ENCODE assay signal across 13 cellular contexts in genomic region chr16:22360963-22361659, GRCh38. TPM values are rescaled to one million over a fixed set of nuclear protein-coding genes. Genes with fewer than 3 reads are reported as not detected.
DNase-seq lines count a peak whose midpoint lies in the region; ATAC-seq and TF ChIP-seq lines count a peak whose summit lies in the region.
"Had no signal": no experiment of that assay in that cellular context is flagged by ENCODE, and none has a peak within 500 bp of the region (broad histone marks: within the 10 kb centered on the region; RNA-seq: fewer than 3 reads in every experiment).

No MANE protein-coding gene starts in this region.

- no peaks in the 10 kb centered on the region for H3K27me3 Mint-ChIP-seq in T-helper 1 cell treated with Interleukin-12 subunit alpha and Interleukin-12 subunit beta and Interleukin-4 antibody, amounts not matched to agents 30 μg/mL and 1 μg/mL, for 36 hours (ENCODE audit: low read depth)
- H3K27me3 Mint-ChIP-seq in naive thymus-derived CD8-positive, alpha-beta T cell: no peaks in the 10 kb centered on the region
- no peaks in the 10 kb centered on the region for H3K27me3 Mint-ChIP-seq in osteocyte (ENCODE audit: unreplicated experiment)
- H3K27me3 Mint-ChIP-seq: brain had no signal

- peaks cover 53% of the 10 kb centered on the region for H3K36me3 Mint-ChIP-seq in T-helper 1 cell treated with Interleukin-12 subunit alpha and Interleukin-12 subunit beta and Interleukin-4 antibody, amounts not matched to agents 30 μg/mL and 1 μg/mL, for 36 hours (ENCODE audit: low read depth)
- H3K36me3 Mint-ChIP-seq in activated naive CD4-positive, alpha-beta T cell treated with anti-CD3 and anti-CD28 coated beads, Interleukin-2, amount 50 U/mL, for 72 hours: peaks cover 0 to 57% of the 10 kb centered on the region in 2 donors
- H3K36me3 Mint-ChIP-seq in naive thymus-derived CD8-positive, alpha-beta T cell: peaks cover 0 to 54% (median 18%) of the 10 kb centered on the region in 3 donors
- H3K36me3 Mint-ChIP-seq in osteocyte (ENCODE audit: unreplicated experiment): peaks cover 29% of the 10 kb centered on the region

- peaks cover 6% of the 10 kb centered on the region for H3K4me1 ChIP-seq in HEK293 (ENCODE audit: control insufficient read depth, insufficient read depth, low read length)

- no peak for DNase-seq in T-helper 1 cell
- DNase-seq in activated naive CD4-positive, alpha-beta T cell treated with anti-CD3 and anti-CD28 coated beads, Interleukin-2, amount 50 U/mL, for 72 hours (ENCODE audit: low spot score in 2 of 2): no peak
- no peak for DNase-seq in naive thymus-derived CD8-positive, alpha-beta T cell
- no peak for DNase-seq in NCI-H1436 treated with DMSO at 0.1 percent for 48 hours (lab: John Stamatoyannopoulos, UW)
- DNase-seq in osteocyte (ENCODE audit: extremely low spot score, unreplicated experiment): no peak
- DNase-seq: COR-L47, H7, stomach had no signal

- POLR2A ChIA-PET in HEK293 (lab: Yijun Ruan, JAX): interaction anchor here (0.7 kb wide), 1 partner anchor 14 kb away, joined by 3 read pairs; no protein-coding TSS in a partner anchor
- POLR2A ChIA-PET in naive thymus-derived CD8-positive, alpha-beta T cell (lab: Charles Lee): interaction anchor here (0.9 to 14.4 kb wide), 2 partner anchors 14 to 15 kb away, joined by 4 to 193 read pairs; partner anchors contain the start of gene CDR2

- peak in 1 of 2 donors; percentile 48 for ATAC-seq in activated naive CD4-positive, alpha-beta T cell treated with anti-CD3 and anti-CD28 coated beads, Interleukin-2, amount 50 U/mL, for 72 hours
- ATAC-seq in naive thymus-derived CD8-positive, alpha-beta T cell: no peak
- ATAC-seq in HG02588 (IDR thresholded peaks at IDR 0.05; ENCODE audit: unreplicated experiment): no peak

- H3K4me3 ChIP-seq in HEK293 (ENCODE audit: low read depth, low read length): no peak overlapping the region
- H3K4me3 ChIP-seq: lung, stomach had no signal

- peak overlapping the region; percentile 75 for H3K27ac Mint-ChIP-seq in T-helper 1 cell treated with Interleukin-12 subunit alpha and Interleukin-12 subunit beta and Interleukin-4 antibody, amounts not matched to agents 30 μg/mL and 1 μg/mL, for 36 hours
- H3K27ac Mint-ChIP-seq in activated naive CD4-positive, alpha-beta T cell treated with anti-CD3 and anti-CD28 coated beads, Interleukin-2, amount 50 U/mL, for 72 hours: peak overlapping the region; percentile 27 to 65
- peak overlapping the region; percentile 65 to 88 (median 81) for H3K27ac Mint-ChIP-seq in naive thymus-derived CD8-positive, alpha-beta T cell
- H3K27ac Mint-ChIP-seq in osteocyte (ENCODE audit: unreplicated experiment): no peak overlapping the region

- no peak overlapping the region for H3K4me3 Mint-ChIP-seq in T-helper 1 cell treated with Interleukin-12 subunit alpha and Interleukin-12 subunit beta and Interleukin-4 antibody, amounts not matched to agents 30 μg/mL and 1 μg/mL, for 36 hours
- peak overlapping the region in 4 of 10 donors; percentile 2 to 30 (median 25) for H3K4me3 Mint-ChIP-seq in naive thymus-derived CD8-positive, alpha-beta T cell
- H3K4me3 Mint-ChIP-seq in osteocyte (ENCODE audit: unreplicated experiment): no peak overlapping the region
- H3K4me3 Mint-ChIP-seq: brain had no signal

- CTCF ChIA-PET in HEK293 (lab: Yijun Ruan, JAX): interaction anchor here (0.6 kb wide), 3 partner anchors 410 to 1117 kb away, joined by 3 to 6 read pairs (median 5); no protein-coding TSS in a partner anchor

- TF ChIP-seq CTCF in HEK293 (tag by site-specific recombination; IDR thresholded peaks at IDR 0.05): no peak
- no peak for TF ChIP-seq CTCF in osteocyte (IDR thresholded peaks at IDR 0.05)

- peaks cover 6 to 35% of the 10 kb centered on the region in 2 experiments for H3K36me3 ChIP-seq in HEK293 (ENCODE audit: control insufficient read depth in 2 of 2, insufficient read depth in 1 of 2, low read length in 2 of 2)

- H3K27ac ChIP-seq in HEK293 (ENCODE audit: extremely low read depth, low read depth, low read length): peak overlapping the region; percentile 49

- no peaks in the 10 kb centered on the region for H3K9me3 ChIP-seq in HEK293 (ENCODE audit: control insufficient read depth, insufficient read depth, low read depth, low read length)
- H3K9me3 ChIP-seq: stomach had no signal

- H3K9me3 Mint-ChIP-seq in T-helper 1 cell treated with Interleukin-12 subunit alpha and Interleukin-12 subunit beta and Interleukin-4 antibody, amounts not matched to agents 30 μg/mL and 1 μg/mL, for 36 hours: peaks cover 1% of the 10 kb centered on the region
- H3K9me3 Mint-ChIP-seq in activated naive CD4-positive, alpha-beta T cell treated with anti-CD3 and anti-CD28 coated beads, Interleukin-2, amount 50 U/mL, for 72 hours: peaks cover 0 to 2% of the 10 kb centered on the region in 2 donors
- H3K9me3 Mint-ChIP-seq in naive thymus-derived CD8-positive, alpha-beta T cell: no peaks in the 10 kb centered on the region
- peaks cover 2% of the 10 kb centered on the region for H3K9me3 Mint-ChIP-seq in osteocyte (ENCODE audit: unreplicated experiment)
- H3K9me3 Mint-ChIP-seq: brain had no signal

- peaks cover 57% of the 10 kb centered on the region for H3K4me1 Mint-ChIP-seq in T-helper 1 cell treated with Interleukin-12 subunit alpha and Interleukin-12 subunit beta and Interleukin-4 antibody, amounts not matched to agents 30 μg/mL and 1 μg/mL, for 36 hours (ENCODE audit: low read depth)
- peaks cover 31 to 81% (median 71%) of the 10 kb centered on the region in 4 donors for H3K4me1 Mint-ChIP-seq in naive thymus-derived CD8-positive, alpha-beta T cell
- H3K4me1 Mint-ChIP-seq in osteocyte (ENCODE audit: unreplicated experiment): peaks cover 24% of the 10 kb centered on the region

TF ChIP-seq in HEK293, 187 proteins besides CTCF, POLR2A, EP300 and RAD21 (continues in another document):
- peak; percentile 20 for TF ChIP-seq GLIS1 (tag by site-specific recombination; IDR thresholded peaks at IDR 0.05)
- TF ChIP-seq ZNF404 (tag by site-specific recombination; IDR thresholded peaks at IDR 0.05): no peak
- no peak for TF ChIP-seq ZNF324 (tag by site-specific recombination; IDR thresholded peaks at IDR 0.05)
- no peak for TF ChIP-seq GLI4 (tag by site-specific recombination; IDR thresholded peaks at IDR 0.05)
- no peak for TF ChIP-seq AEBP2 (tag by site-specific recombination; IDR thresholded peaks at IDR 0.05; ENCODE audit: borderline replicate concordance)
- TF ChIP-seq KLF10 (tag by site-specific recombination; IDR thresholded peaks at IDR 0.05): no peak
- no peak for TF ChIP-seq ZNF777 (tag by site-specific recombination; IDR thresholded peaks at IDR 0.05; ENCODE audit: borderline replicate concordance)
- TF ChIP-seq, protein P1, sequence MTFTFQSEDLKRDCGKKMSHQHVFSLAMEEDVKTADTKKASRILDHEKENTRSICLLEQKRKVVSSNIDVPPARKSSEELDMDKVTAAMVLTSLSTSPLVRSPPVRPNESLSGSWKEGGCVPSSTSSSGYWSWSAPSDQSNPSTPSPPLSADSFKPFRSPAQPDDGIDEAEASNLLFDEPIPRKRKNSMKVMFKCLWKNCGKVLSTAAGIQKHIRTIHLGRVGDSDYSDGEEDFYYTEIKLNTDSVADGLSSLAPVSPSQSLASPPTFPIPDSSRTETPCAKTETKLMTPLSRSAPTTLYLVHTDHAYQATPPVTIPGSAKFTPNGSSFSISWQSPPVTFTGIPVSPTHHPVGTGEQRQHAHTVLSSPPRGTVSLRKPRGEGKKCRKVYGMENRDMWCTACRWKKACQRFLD (tag by site-specific recombination; IDR thresholded peaks at IDR 0.05): no peak
- TF ChIP-seq HOXA7 (CRISPR knock-in tag; IDR thresholded peaks at IDR 0.05; ENCODE audit: borderline replicate concordance): no peak
- no peak for TF ChIP-seq ZNF169 (tag by site-specific recombination; IDR thresholded peaks at IDR 0.05)
- TF ChIP-seq ZNF302 (tag by site-specific recombination; IDR thresholded peaks at IDR 0.05; ENCODE audit: low read depth): no peak
- no peak for TF ChIP-seq ZNF558 (tag by site-specific recombination; IDR thresholded peaks at IDR 0.05)
- TF ChIP-seq ZNF514 (tag by site-specific recombination; IDR thresholded peaks at IDR 0.05): no peak
- TF ChIP-seq ZNF473 (tag by site-specific recombination; IDR thresholded peaks at IDR 0.05): no peak
- TF ChIP-seq ZNF548 (tag by site-specific recombination; IDR thresholded peaks at IDR 0.05): no peak
- peak; percentile 71 for TF ChIP-seq ZNF596 (tag by site-specific recombination; IDR thresholded peaks at IDR 0.05)
- no peak for TF ChIP-seq KLF8 (tag by site-specific recombination; IDR thresholded peaks at IDR 0.05)

RNA-seq across cellular contexts. Expression of gene CDR2, which starts 13.3 kb away (rescaled TPM):
- total RNA-seq in activated naive CD4-positive, alpha-beta T cell treated with anti-CD3 and anti-CD28 coated beads, Interleukin-2, amount 50 U/mL, for 72 hours: 10 to 100 TPM; 26.8 to 44.4 TPM
- 10 to 100 TPM; 68.7 to 78.3 TPM for total RNA-seq in naive thymus-derived CD8-positive, alpha-beta T cell
- polyA plus RNA-seq in naive thymus-derived CD8-positive, alpha-beta T cell: 10 to 100 TPM; 46.8 to 91.0 (median 66.9) TPM
- total RNA-seq in osteocyte: 22.8 and 23.7 TPM in 2 replicates
